In genomic region chr17:40038882-40039513, GRCh38 we compare ENCODE assay signal across 1 cellular context.
TF ChIP-seq lines count a peak whose summit lies in the region.

No MANE protein-coding gene starts in this region.

TF ChIP-seq in HepG2, 621 proteins besides CTCF, POLR2A, EP300 and RAD21 (continued from another document and continues in another):
- no peak for TF ChIP-seq AHDC1 (CRISPR knock-in tag; IDR thresholded peaks at IDR 0.05; ENCODE audit: borderline replicate concordance)
- no peak for TF ChIP-seq EEA1 (CRISPR knock-in tag; IDR thresholded peaks at IDR 0.05; ENCODE audit: borderline replicate concordance)
- TF ChIP-seq NFAT5 (CRISPR knock-in tag; IDR thresholded peaks at IDR 0.05), result no peak
- TF ChIP-seq MIER2 (CRISPR knock-in tag; IDR thresholded peaks at IDR 0.05), result 0 out of 2 replicates have a peak, but pooled peaks have one; percentile 29
- peak; percentile 66 for TF ChIP-seq KDM3A (CRISPR knock-in tag; IDR thresholded peaks at IDR 0.05; ENCODE audit: low read depth)
- TF ChIP-seq ZNF570 (CRISPR knock-in tag; IDR thresholded peaks at IDR 0.05; ENCODE audit: borderline replicate concordance), result no peak
- TF ChIP-seq PRDM15 (CRISPR knock-in tag; IDR thresholded peaks at IDR 0.05), result no peak
- TF ChIP-seq GLI4 (CRISPR knock-in tag; IDR thresholded peaks at IDR 0.05; ENCODE audit: borderline replicate concordance), result no peak
- TF ChIP-seq ETV6 (CRISPR knock-in tag; conservative IDR thresholded peaks at IDR 0.05), result no peak
- no peak for TF ChIP-seq ZMYM3 (CRISPR knock-in tag; IDR thresholded peaks at IDR 0.05)
- TF ChIP-seq ZNF556 (CRISPR knock-in tag; IDR thresholded peaks at IDR 0.05; ENCODE audit: borderline replicate concordance), result no peak
- peak; percentile 41; the same call in 1 of the 2 replicates for TF ChIP-seq ARID5B (CRISPR knock-in tag; IDR thresholded peaks at IDR 0.05)
- no peak for TF ChIP-seq TAF15 (IDR thresholded peaks at IDR 0.05; ENCODE audit: low read depth, low read length, poor library complexity, severe bottlenecking)
- no peak for TF ChIP-seq CENPBD1 (CRISPR knock-in tag; IDR thresholded peaks at IDR 0.05; ENCODE audit: borderline replicate concordance, low read depth)
- 0 out of 2 replicates have a peak, but pooled peaks have one; percentile 44 for TF ChIP-seq TFDP2 (CRISPR knock-in tag; IDR thresholded peaks at IDR 0.05)
- no peak for TF ChIP-seq GABPB1 (CRISPR knock-in tag; IDR thresholded peaks at IDR 0.05)
- TF ChIP-seq ZNF780A (CRISPR knock-in tag; IDR thresholded peaks at IDR 0.05), result no peak
- TF ChIP-seq NFE2 (CRISPR knock-in tag; IDR thresholded peaks at IDR 0.05), result no peak
- TF ChIP-seq KDM2A (CRISPR knock-in tag; IDR thresholded peaks at IDR 0.05; ENCODE audit: borderline replicate concordance, low read depth), result peak; percentile 55; the same call in 1 of the 2 replicates
- no peak for TF ChIP-seq ZNF281 (CRISPR knock-in tag; IDR thresholded peaks at IDR 0.05; ENCODE audit: borderline replicate concordance)
